Comparison of ENCODE assay signal across 10 cellular contexts in the genomic region with DNA sequence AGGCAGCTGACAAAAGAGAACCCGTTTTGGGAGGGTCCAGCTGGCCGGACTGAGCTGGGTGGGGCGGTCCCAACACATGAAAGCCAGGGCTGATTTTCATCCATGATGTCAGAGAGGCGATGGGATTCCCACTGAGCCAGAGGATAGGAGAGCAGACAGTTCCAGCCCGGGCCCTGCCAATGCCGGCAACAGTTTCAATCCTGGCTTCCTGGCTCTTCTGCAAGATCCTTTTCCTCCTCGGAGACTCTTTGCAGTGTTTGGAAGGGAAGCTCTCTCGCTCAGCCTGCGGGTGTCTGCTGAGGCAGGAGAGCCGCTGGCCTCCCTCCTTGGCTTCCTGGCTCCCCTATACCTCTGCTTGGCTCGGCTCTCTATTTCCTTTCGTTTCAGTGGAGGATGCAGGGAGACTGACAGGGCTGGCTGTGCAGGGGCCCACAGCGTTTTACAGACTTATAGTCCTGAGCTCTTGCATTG.
DNase-seq lines count a peak whose midpoint lies in the region; ATAC-seq and TF ChIP-seq lines count a peak whose summit lies in the region.
"Had no signal": no experiment of that assay in that cellular context is flagged by ENCODE, and none has a peak within 500 bp of the region (broad histone marks: within the 10 kb centered on the region; RNA-seq: fewer than 3 reads in every experiment).

No MANE protein-coding gene starts in this region.

- TF ChIP-seq POLR2A in transverse colon (IDR thresholded peaks at IDR 0.05), result peak; percentile 39

- peak overlapping the region; percentile 78 to 79 for H3K27ac ChIP-seq in coronary artery
- H3K27ac ChIP-seq in lower lobe of right lung, result no peak overlapping the region
- peak overlapping the region; percentile 83 to 89 (median 88) for H3K27ac ChIP-seq in transverse colon

- no peak for TF ChIP-seq CTCF in coronary artery (IDR thresholded peaks at IDR 0.05)
- TF ChIP-seq CTCF in lower lobe of right lung (IDR thresholded peaks at IDR 0.05), result no peak
- TF ChIP-seq CTCF in transverse colon (IDR thresholded peaks at IDR 0.05), result no peak

- H3K4me1 ChIP-seq in lower lobe of right lung (no peaks in the 10 kb centered on the region), transverse colon (peaks cover 0 to 26% (median 20%) of the 10 kb centered on the region in 4 donors)

- H3K4me3 ChIP-seq in coronary artery (peak overlapping the region; percentile 60), lower lobe of right lung (peak overlapping the region; percentile 35), transverse colon (peak overlapping the region; percentile 5 to 38 (median 28))

- WGBS in transverse colon (ENCODE audit: low coverage in 1 of 2), 2 donors, result 16% methylated on average over 13 of the region's 13 CpGs; no CpG with 5 or more reads in 1 of the 2 donors

- DNase-seq in LHCN-M2 (ENCODE audit: low read depth) (peak; percentile 78), coronary artery (ENCODE audit: low spot score) (peak; percentile 82), lower lobe of right lung (no peak), transverse colon (peak; percentile 75), dermis blood vessel endothelial cell (no peak), DMS114 treated with DMSO at 0.1 percent for 48 hours (lab: John Stamatoyannopoulos, UW; ENCODE audit: unreplicated experiment) (no peak), NCI-H526 treated with DMSO at 0.1 percent for 48 hours (lab: John Stamatoyannopoulos, UW) (no peak), NCI-H748 (lab: John Stamatoyannopoulos, UW; ENCODE audit: unreplicated experiment) (no peak)
- DNase-seq: activated CD4-positive, alpha-beta memory T cell treated with anti-CD3 and anti-CD28 coated beads, Interleukin-2, amount 10 ng/mL, durations not matched to agents 7 days and 5 days had no signal

- H3K36me3 ChIP-seq in lower lobe of right lung (no peaks in the 10 kb centered on the region), transverse colon (no peaks in the 10 kb centered on the region)

- H3K9me3 ChIP-seq in lower lobe of right lung (no peaks in the 10 kb centered on the region), transverse colon (no peaks in the 10 kb centered on the region)

- H3K27me3 ChIP-seq in lower lobe of right lung (ENCODE audit: low read depth) (no peaks in the 10 kb centered on the region), transverse colon (no peaks in the 10 kb centered on the region)

- intact Hi-C loops in lower lobe of right lung (cut with DNase I), result no loop called here
- intact Hi-C loops in transverse colon (cut with DNase I; ENCODE audit: low total_unique reads), result no loop called here

- ATAC-seq in lower lobe of right lung, result peak; percentile 52 to 61
- ATAC-seq: stimulated activated effector memory CD8-positive, alpha-beta T cell treated with anti-CD3 and anti-CD28 coated beads, Interleukin-12 subunit alpha, Interleukin-12 subunit beta, amount 100 ng/mL, for 72 hours had no signal

- no peak for TF ChIP-seq EP300 in transverse colon (IDR thresholded peaks at IDR 0.05; ENCODE audit: low read depth)

- in situ Hi-C loops in transverse colon (cut with MboI; ENCODE audit: low pct_ligation_motif_present in 1 of 4, low pct_unique_long_range_greater_than_20kb in 1 of 4, low sequenced_read_pairs in 3 of 4), result no loop called here

Comparison
In these comparisons a context has a peak if more than half of its experiments do, and no peak if none do; other contexts are left out.
1. DNase-seq: peak in LHCN-M2 (single experiment), coronary artery (single experiment) and transverse colon (single experiment); none in lower lobe of right lung (single experiment), dermis blood vessel endothelial cell (single experiment), DMS114 treated with DMSO at 0.1 percent for 48 hours (single experiment), NCI-H526 treated with DMSO at 0.1 percent for 48 hours (single experiment) and NCI-H748 (single experiment).
2. Peak in every context shown above with its lines, with median percentiles within 50 percentile points of each other: H3K4me3 ChIP-seq.